ENCODE assay signal across 34 cellular contexts in the genomic region with DNA sequence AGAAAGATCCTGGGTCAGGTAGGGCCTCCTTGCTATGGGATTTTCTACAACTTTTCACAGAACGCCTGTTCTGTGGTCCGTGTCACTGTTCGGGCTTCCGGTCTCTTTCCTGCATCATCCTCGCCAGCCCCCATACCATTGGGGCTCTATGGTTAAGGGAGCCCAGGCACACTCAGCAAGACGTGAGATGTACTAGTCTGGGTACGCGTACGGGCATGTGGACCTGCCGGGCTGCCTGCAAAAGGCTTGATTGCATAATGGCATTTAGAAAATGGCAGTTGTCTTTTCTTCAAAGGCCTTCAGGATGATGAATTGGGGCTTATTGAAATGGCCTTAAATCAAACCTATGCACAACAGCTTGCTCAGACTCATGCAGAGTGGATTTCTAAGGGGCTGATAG.
"Had no signal": no experiment of that assay in that cellular context is flagged by ENCODE, and none has a peak within 500 bp of the region (broad histone marks: within the 10 kb centered on the region; RNA-seq: fewer than 3 reads in every experiment).

No MANE protein-coding gene starts in this region.

- H3K4me1 Mint-ChIP-seq: activated B cell treated with CpG ODN at 0.5 μM for 24 hours; activated naive CD4-positive, alpha-beta T cell treated with anti-CD3 and anti-CD28 coated beads, Interleukin-2, amount 50 U/mL, for 24 hours; activated naive CD8-positive, alpha-beta T cell treated with anti-CD3 and anti-CD28 coated beads, Interleukin-2, amount 10 ng/mL, durations not matched to agents 7 days and 5 days had no signal

- H3K36me3 Mint-ChIP-seq: activated CD4-positive, alpha-beta memory T cell treated with anti-CD3 and anti-CD28 coated beads for 36 hours; activated naive CD4-positive, alpha-beta T cell treated with anti-CD3 and anti-CD28 coated beads, Interleukin-2, amount 50 U/mL, for 24 hours; activated naive CD8-positive, alpha-beta T cell treated with anti-CD3 and anti-CD28 coated beads, Interleukin-2, amount 10 ng/mL, durations not matched to agents 7 days and 5 days had no signal

- H3K4me1 ChIP-seq: body of pancreas, Peyer's patch had no signal

- H3K27ac ChIP-seq: body of pancreas, KMS-11, Peyer's patch, VCaP had no signal

- H3K9ac ChIP-seq: KMS-11 had no signal

- H3K27me3 ChIP-seq: body of pancreas, Peyer's patch had no signal

- H3K9me3 ChIP-seq: body of pancreas, Peyer's patch had no signal

- H3K36me3 ChIP-seq: Peyer's patch had no signal

- H3K27ac Mint-ChIP-seq: activated B cell treated with CpG ODN at 0.5 μM for 24 hours; activated CD4-positive, alpha-beta memory T cell treated with anti-CD3 and anti-CD28 coated beads for 36 hours; activated naive CD4-positive, alpha-beta T cell treated with anti-CD3 and anti-CD28 coated beads, Interleukin-2, amount 50 U/mL, for 24 hours; activated naive CD8-positive, alpha-beta T cell treated with anti-CD3 and anti-CD28 coated beads, Interleukin-2, amount 10 ng/mL, durations not matched to agents 7 days and 5 days; activated T-helper 1 cell treated with anti-CD3 and anti-CD28 coated beads, Interleukin-12 subunit alpha, Interleukin-12 subunit beta, Interleukin-2, Interleukin-4 antibody, amounts not matched to agents 30 ng/mL and 10 ng/mL and 1 ng/mL, durations not matched to agents 14 hours and 24 hours and 36 hours had no signal

- H3K4me2 ChIP-seq: KMS-11 had no signal

- H3K4me3 ChIP-seq: body of pancreas, Peyer's patch had no signal

- H3K27me3 Mint-ChIP-seq: activated B cell treated with CpG ODN at 0.5 μM for 24 hours; activated CD4-positive, alpha-beta memory T cell treated with anti-CD3 and anti-CD28 coated beads for 36 hours; activated naive CD4-positive, alpha-beta T cell treated with anti-CD3 and anti-CD28 coated beads, Interleukin-2, amount 50 U/mL, for 24 hours; activated naive CD8-positive, alpha-beta T cell treated with anti-CD3 and anti-CD28 coated beads, Interleukin-2, amount 10 ng/mL, durations not matched to agents 7 days and 5 days had no signal

- ATAC-seq: activated T-cell treated with anti-CD3 and anti-CD28 coated beads, Interleukin-2, amount 50 U/mL, for 4 hours; body of pancreas; PC-3; Right ventricle myocardium inferior had no signal

- DNase-seq: activated B cell treated with CpG ODN at 0.5 μM for 24 hours; activated CD4-positive, alpha-beta memory T cell treated with anti-CD3 and anti-CD28 coated beads for 36 hours; activated CD4-positive, alpha-beta T cell treated with anti-CD3 and anti-CD28 coated beads for 4 hours; activated CD4-positive, alpha-beta T cell treated with anti-CD3 and anti-CD28 coated beads, Interleukin-2, amount 50 U/mL, for 1 hour; activated CD4-positive, CD25-positive, alpha-beta regulatory T cell treated with anti-CD3 and anti-CD28 coated beads, Interleukin-2, amount 50 U/mL, for 72 hours; activated CD8-positive, alpha-beta memory T cell treated with anti-CD3 and anti-CD28 coated beads, Interleukin-2, amount 50 U/mL, for 4 hours; activated effector memory CD4-positive, alpha-beta T cell treated with Interleukin-2 at 50 U/mL for 16 hours; activated naive CD8-positive, alpha-beta T cell treated with anti-CD3 and anti-CD28 coated beads, Interleukin-2, amount 10 ng/mL, durations not matched to agents 7 days and 5 days; activated T-cell treated with anti-CD3 and anti-CD28 coated beads for 4 hours; activated T-cell treated with anti-CD3 and anti-CD28 coated beads, Interleukin-2, amount 50 U/mL, for 4 hours; body of pancreas; central memory CD4-positive, alpha-beta T cell; NCI-H1092 treated with DMSO at 0.1 percent for 48 hours; NCI-H146; NCI-H187; NCI-H2029 treated with DMSO at 0.1 percent for 48 hours; NCI-H2107; NCI-H226; NCI-H446 treated with DMSO at 0.1 percent for 48 hours; NCI-H524; NCI-H69; NK-92 treated with Interleukin-12 subunit alpha and Interleukin-12 subunit beta, amount 100 ng/mL, for 24 hours; PC-3; Peyer's patch; RPMI8226; SW 1271; T-helper 1 cell; T-helper 2 cell; T-helper 9 cell had no signal

- H3K9me3 Mint-ChIP-seq: activated B cell treated with CpG ODN at 0.5 μM for 24 hours; activated CD4-positive, alpha-beta memory T cell treated with anti-CD3 and anti-CD28 coated beads for 36 hours; activated naive CD4-positive, alpha-beta T cell treated with anti-CD3 and anti-CD28 coated beads, Interleukin-2, amount 50 U/mL, for 24 hours; activated naive CD8-positive, alpha-beta T cell treated with anti-CD3 and anti-CD28 coated beads, Interleukin-2, amount 10 ng/mL, durations not matched to agents 7 days and 5 days; activated T-cell treated with anti-CD3 and anti-CD28 coated beads, Interleukin-2, amount 50 U/mL, for 4 hours; activated T-helper 1 cell treated with anti-CD3 and anti-CD28 coated beads, Interleukin-12 subunit alpha, Interleukin-12 subunit beta, Interleukin-2, Interleukin-4 antibody, amounts not matched to agents 30 ng/mL and 10 ng/mL and 1 ng/mL, durations not matched to agents 14 hours and 24 hours and 36 hours had no signal

- H3K4me3 Mint-ChIP-seq: activated B cell treated with CpG ODN at 0.5 μM for 24 hours; activated CD4-positive, alpha-beta memory T cell treated with anti-CD3 and anti-CD28 coated beads for 36 hours; activated naive CD4-positive, alpha-beta T cell treated with anti-CD3 and anti-CD28 coated beads, Interleukin-2, amount 50 U/mL, for 24 hours; activated naive CD8-positive, alpha-beta T cell treated with anti-CD3 and anti-CD28 coated beads, Interleukin-2, amount 10 ng/mL, durations not matched to agents 7 days and 5 days; activated T-cell treated with anti-CD3 and anti-CD28 coated beads, Interleukin-2, amount 50 U/mL, for 4 hours; activated T-helper 1 cell treated with anti-CD3 and anti-CD28 coated beads, Interleukin-12 subunit alpha, Interleukin-12 subunit beta, Interleukin-2, Interleukin-4 antibody, amounts not matched to agents 30 ng/mL and 10 ng/mL and 1 ng/mL, durations not matched to agents 14 hours and 24 hours and 36 hours had no signal
